Comparison of ENCODE assay signal across 26 cellular contexts in genomic region chr6:84392292-84392691, GRCh38.
"Had no signal": no experiment of that assay in that cellular context is flagged by ENCODE, and none has a peak within 500 bp of the region (broad histone marks: within the 10 kb centered on the region; RNA-seq: fewer than 3 reads in every experiment).

No MANE protein-coding gene starts in this region.

- ATAC-seq: heart right ventricle; left cardiac atrium; left lung; mucosa of descending colon; naive thymus-derived CD4-positive, alpha-beta T cell; right lobe of liver; stimulated activated naive CD8-positive, alpha-beta T cell treated with anti-CD3 and anti-CD28 coated beads, Interleukin-15, amount 100 ng/mL, for 72 hours had no signal

- H3K27me3 ChIP-seq: colonic mucosa, esophagus squamous epithelium, heart right ventricle, left lung, neural progenitor cell, right lobe of liver, suprapubic skin, transverse colon, vagina had no signal

- H3K9me3 ChIP-seq: colonic mucosa, mucosa of descending colon, right lobe of liver, suprapubic skin, transverse colon, vagina had no signal

- H3K4me1 ChIP-seq: colonic mucosa, esophagus squamous epithelium, heart right ventricle, left lung, neural progenitor cell, parathyroid adenoma, right lobe of liver, suprapubic skin, transverse colon, vagina had no signal

- H3K36me3 ChIP-seq: colonic mucosa, esophagus squamous epithelium, heart right ventricle, left lung, neural progenitor cell, right lobe of liver, suprapubic skin, transverse colon, vagina had no signal

- H3K4me3 ChIP-seq: colonic mucosa, esophagus squamous epithelium, heart right ventricle, left lung, mucosa of descending colon, neural progenitor cell, right lobe of liver, suprapubic skin, transverse colon, vagina had no signal

- DNase-seq: colonic mucosa; dermis blood vessel endothelial cell; effector memory CD4-positive, alpha-beta T cell; erythroblast; esophagus squamous epithelium; foreskin melanocyte; glutamatergic neuron; heart right ventricle; hippocampal formation; left cardiac atrium; left lung; mesenchymal stem cell; mucosa of descending colon; naive thymus-derived CD4-positive, alpha-beta T cell; right lobe of liver; small intestine; stimulated activated CD4-positive, alpha-beta T cell treated with anti-CD3 and anti-CD28 coated beads, Interleukin-15, amount 100 ng/mL, for 24 hours; stimulated activated CD4-positive, alpha-beta T cell treated with anti-CD3 and anti-CD28 coated beads, Interleukin-2, amount 100 ng/mL, for 48 hours; stimulated activated CD8-positive, alpha-beta memory T cell treated with anti-CD3 and anti-CD28 coated beads, Interleukin-4, amount 100 ng/mL, for 48 hours; stimulated activated naive CD4-positive, alpha-beta T cell; stimulated activated naive CD8-positive, alpha-beta T cell treated with anti-CD3 and anti-CD28 coated beads, Interleukin-15, amount 100 ng/mL, for 72 hours; transverse colon had no signal

- H3K27ac ChIP-seq: colonic mucosa, esophagus squamous epithelium, heart right ventricle, left lung, neural progenitor cell, parathyroid adenoma, right lobe of liver, suprapubic skin, transverse colon, vagina had no signal
